ENCODE assay signal across 11 cellular contexts in the genomic region with DNA sequence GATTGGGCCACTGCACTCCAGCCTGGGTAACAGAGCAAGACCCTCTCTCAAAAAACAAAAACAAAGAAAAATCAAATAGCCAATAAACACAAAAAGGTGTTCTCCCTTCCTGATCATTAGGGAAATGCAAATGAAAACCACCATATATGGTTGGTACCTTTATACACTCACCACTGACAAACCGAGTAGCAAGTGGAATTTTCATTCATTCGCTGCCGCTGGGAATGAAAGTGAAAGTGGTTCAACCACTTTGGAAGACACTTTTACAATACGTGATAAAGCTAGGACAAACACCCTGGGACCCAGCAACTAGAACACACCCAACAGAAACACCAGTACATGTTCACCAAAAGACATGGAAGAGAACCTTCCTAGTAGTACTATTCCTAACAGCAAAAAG. TPM values are rescaled to one million over a fixed set of nuclear protein-coding genes. Genes with fewer than 3 reads are reported as not detected.
DNase-seq lines count a peak whose midpoint lies in the region; ATAC-seq, FAIRE-seq and TF ChIP-seq lines count a peak whose summit lies in the region.
"Had no signal": no experiment of that assay in that cellular context is flagged by ENCODE, and none has a peak within 500 bp of the region (broad histone marks: within the 10 kb centered on the region; RNA-seq: fewer than 3 reads in every experiment).

No MANE protein-coding gene starts in this region.

- H3K27ac ChIP-seq in SU-DHL-6 (ENCODE audit: low read depth, low read length) = no peak overlapping the region
- H3K27ac ChIP-seq in keratinocyte (ENCODE audit: control insufficient read depth, insufficient read depth, low read length) = peak overlapping the region; percentile 52
- H3K27ac ChIP-seq in tibial artery = no peak overlapping the region

- H3K9me3 Mint-ChIP-seq in CD14-positive monocyte = peaks cover 0 to under 1% (median 0%) of the 10 kb centered on the region in 7 donors
- H3K9me3 Mint-ChIP-seq in osteocyte (ENCODE audit: unreplicated experiment) = no peaks in the 10 kb centered on the region

- H3K9me2 ChIP-seq in SU-DHL-6 (replicated peaks; ENCODE audit: insufficient read depth, low read length) = no peaks in the 10 kb centered on the region

- no peaks in the 10 kb centered on the region for H3F3A ChIP-seq in SU-DHL-6 (ENCODE audit: insufficient read depth)

- TF ChIP-seq CTCF in CD14-positive monocyte (IDR thresholded peaks at IDR 0.05) = no peak
- TF ChIP-seq CTCF in SU-DHL-6 (IDR thresholded peaks at IDR 0.05; ENCODE audit: insufficient read depth, low read length, poor library complexity, severe bottlenecking) = no peak
- TF ChIP-seq CTCF in keratinocyte (optimal IDR thresholded peaks at IDR 0.05 in 1 of 3, IDR thresholded peaks at IDR 0.05 in 1 of 3, conservative IDR thresholded peaks at IDR 0.05 in 1 of 3; ENCODE audit: extremely low read depth in 1 of 3, insufficient read depth in 2 of 3, low read length in 3 of 3) = no peak
- TF ChIP-seq CTCF in osteocyte (IDR thresholded peaks at IDR 0.05) = no peak
- TF ChIP-seq CTCF in tibial artery (IDR thresholded peaks at IDR 0.05) = no peak

- H3K4me2 ChIP-seq in SU-DHL-6 (ENCODE audit: low read depth, low read length, poor library complexity, severe bottlenecking) (peak overlapping the region; percentile 12), keratinocyte (ENCODE audit: control insufficient read depth, extremely low read depth, insufficient read depth, low read depth, low read length) (peak overlapping the region; percentile 96)

- H3K27ac Mint-ChIP-seq in CD14-positive monocyte (no peak overlapping the region), osteocyte (ENCODE audit: unreplicated experiment) (no peak overlapping the region)

- H2AFZ ChIP-seq in SU-DHL-6 (ENCODE audit: low read depth, low read length, severe bottlenecking) (no peak overlapping the region), keratinocyte (ENCODE audit: control insufficient read depth, low read length) (peak overlapping the region; percentile 93)

- peaks cover 39% of the 10 kb centered on the region for H3K4me1 ChIP-seq in keratinocyte (ENCODE audit: control insufficient read depth, extremely low read depth, insufficient read depth, low read length)
- no peaks in the 10 kb centered on the region for H3K4me1 ChIP-seq in tibial artery

- dilution Hi-C loops in keratinocyte (cut with MboI; ENCODE audit: extremely low pct_ligation_motif_present, low sequenced_read_pairs) = no loop called here

- H3K36me3 ChIP-seq in SU-DHL-6 (ENCODE audit: low read length) (no peaks in the 10 kb centered on the region), keratinocyte (ENCODE audit: control insufficient read depth in 2 of 2, extremely low read depth in 1 of 2, insufficient read depth in 2 of 2, low read length in 2 of 2) (no peaks in the 10 kb centered on the region), tibial artery (peaks cover 9 to 75% (median 22%) of the 10 kb centered on the region in 3 donors)

- H3K27me3 ChIP-seq in SU-DHL-6 (ENCODE audit: low read length) (no peaks in the 10 kb centered on the region), keratinocyte (ENCODE audit: control insufficient read depth, extremely low read depth, insufficient read depth, low read length) (no peaks in the 10 kb centered on the region), tibial artery (no peaks in the 10 kb centered on the region)

- H3K4me3 ChIP-seq in SU-DHL-6 (ENCODE audit: insufficient read depth, low read length, poor library complexity, severe bottlenecking) = no peak overlapping the region
- peak overlapping the region; percentile 13 to 73 (median 62) for H3K4me3 ChIP-seq in keratinocyte (ENCODE audit: control insufficient read depth in 2 of 3, extremely low read depth in 1 of 3, insufficient read depth in 2 of 3, low read depth in 1 of 3, low read length in 3 of 3)
- no peak overlapping the region for H3K4me3 ChIP-seq in tibial artery

- peak overlapping the region; percentile 40 to 76 for H3K4me3 Mint-ChIP-seq in CD14-positive monocyte
- H3K4me3 Mint-ChIP-seq in osteocyte (ENCODE audit: unreplicated experiment) = no peak overlapping the region

- H3K36me3 Mint-ChIP-seq in CD14-positive monocyte = no peaks in the 10 kb centered on the region
- H3K36me3 Mint-ChIP-seq in osteocyte (ENCODE audit: unreplicated experiment) = no peaks in the 10 kb centered on the region

- intact Hi-C loops in CD14-positive monocyte (cut with micrococcal nuclease) = no loop called here
- intact Hi-C loops in tibial artery (cut with DNase I; ENCODE audit: low total_unique reads) = no loop called here

- no peaks in the 10 kb centered on the region for H3K79me2 ChIP-seq in SU-DHL-6 (ENCODE audit: insufficient read depth, low read length)
- H3K79me2 ChIP-seq in keratinocyte (ENCODE audit: control insufficient read depth, insufficient read depth, low read length) = no peaks in the 10 kb centered on the region

- no peaks in the 10 kb centered on the region for H3K9me3 ChIP-seq in SU-DHL-6 (ENCODE audit: insufficient read depth, low read length)
- H3K9me3 ChIP-seq in keratinocyte (ENCODE audit: control insufficient read depth, low read depth, low read length) = no peaks in the 10 kb centered on the region
- H3K9me3 ChIP-seq in tibial artery = no peaks in the 10 kb centered on the region

- no peak for DNase-seq in CD14-positive monocyte (ENCODE audit: low spot score)
- DNase-seq in GM18507 (ENCODE audit: extremely low spot score, insufficient read length, low read depth) = no peak
- no peak for DNase-seq in keratinocyte (ENCODE audit: low read depth, low spot score)
- DNase-seq in osteocyte (ENCODE audit: extremely low spot score, unreplicated experiment) = no peak
- no peak for DNase-seq in tibial artery
- DNase-seq in mesenteric fat pad (ENCODE audit: low spot score) = no peak
- DNase-seq: activated effector memory CD4-positive, alpha-beta T cell treated with anti-CD3 and anti-CD28 coated beads, Interleukin-2, amount 50 U/mL, for 16 hours; H7; stimulated activated CD4-positive, alpha-beta T cell treated with anti-CD3 and anti-CD28 coated beads, Interleukin-4, amount 100 ng/mL, for 24 hours had no signal

- no peaks in the 10 kb centered on the region for H3K9me1 ChIP-seq in keratinocyte (ENCODE audit: control insufficient read depth, extremely low read depth, insufficient read depth, low read length)

- H3K27me3 Mint-ChIP-seq in CD14-positive monocyte (ENCODE audit: low read depth in 3 of 3) = peaks cover 0 to 5% (median 0%) of the 10 kb centered on the region in 3 donors
- H3K27me3 Mint-ChIP-seq in osteocyte (ENCODE audit: unreplicated experiment) = peaks cover 11% of the 10 kb centered on the region

- H3K4me1 Mint-ChIP-seq in CD14-positive monocyte = peaks cover 4% of the 10 kb centered on the region
- no peaks in the 10 kb centered on the region for H3K4me1 Mint-ChIP-seq in osteocyte (ENCODE audit: unreplicated experiment)

- no peak overlapping the region for H3K9ac ChIP-seq in SU-DHL-6 (ENCODE audit: low read length)
- peak overlapping the region; percentile 45 for H3K9ac ChIP-seq in keratinocyte (ENCODE audit: control insufficient read depth, extremely low read depth, insufficient read depth, low read length)

- H4K20me1 ChIP-seq in SU-DHL-6 (ENCODE audit: low read depth, low read length) = no peaks in the 10 kb centered on the region
- no peaks in the 10 kb centered on the region for H4K20me1 ChIP-seq in keratinocyte (ENCODE audit: control insufficient read depth, extremely low read depth, insufficient read depth, low read length)

- ATAC-seq in GM21367 (IDR thresholded peaks at IDR 0.05; ENCODE audit: unreplicated experiment) = no peak

- peak; percentile 71 for FAIRE-seq in GM18507 (lab: Jason Lieb, UNC)
- peak; percentile 89 for FAIRE-seq in keratinocyte (lab: Jason Lieb, UNC)

RNA-seq across cellular contexts. Expression of gene GRIK5, which starts 21.0 kb away (rescaled TPM):
- polyA plus RNA-seq in CD14-positive monocyte (under 1 TPM in 1 of 2 donors, not detected in 1; 0.12 TPM), keratinocyte (0.06 to 0.44 TPM (median 0.17 TPM) in 3 replicates)
- polyA plus RNA-seq in keratinocyte (2011; ENCODE audit: low read depth) = not detected
- 0.02 and 0.19 TPM in 2 replicates for polyA plus RNA-seq in keratinocyte (2011; cell fraction: cytosol; rRNA removed)
- 0.64 and 0.84 TPM in 2 replicates for polyA plus RNA-seq in keratinocyte (2011; cell fraction: nucleus; rRNA removed)
- polyA plus RNA-seq in keratinocyte (2012; ENCODE audit: low replicate concordance) = 0.06 and 0.55 TPM in 2 replicates
- 0.03 to 0.10 TPM in 2 of 3 replicates, not detected in the other for polyA minus RNA-seq in keratinocyte
- polyA minus RNA-seq in keratinocyte (2011; cell fraction: cytosol; rRNA and poly(A)+ RNA removed) = not detected
- 0.23 and 0.32 TPM in 2 replicates for polyA minus RNA-seq in keratinocyte (2011; cell fraction: nucleus; rRNA and poly(A)+ RNA removed)
- total RNA-seq in osteocyte (0.38 and 0.55 TPM in 2 replicates), mesenteric fat pad (0.80 TPM)

RNA-seq across cellular contexts. Expression of gene ZNF574, which starts 27.0 kb away (rescaled TPM):
- 1 to 10 TPM; 3.3 to 4.9 TPM for polyA plus RNA-seq in CD14-positive monocyte
- 6.8 to 14.7 TPM (median 13.1 TPM) in 3 replicates for polyA plus RNA-seq in keratinocyte
- polyA plus RNA-seq in keratinocyte (2011; ENCODE audit: low read depth) = 3.3 TPM
- polyA plus RNA-seq in keratinocyte (2011; cell fraction: cytosol; rRNA removed) = 6.3 and 11.4 TPM in 2 replicates
- polyA plus RNA-seq in keratinocyte (2011; cell fraction: nucleus; rRNA removed) = 12.9 and 21.1 TPM in 2 replicates
- 10.4 and 16.0 TPM in 2 replicates for polyA plus RNA-seq in keratinocyte (2012; ENCODE audit: low replicate concordance)
- polyA minus RNA-seq in keratinocyte = 22.3 to 69.2 TPM (median 36.5 TPM) in 3 replicates
- 48.3 TPM for polyA minus RNA-seq in keratinocyte (2011; cell fraction: cytosol; rRNA and poly(A)+ RNA removed)
- 34.5 and 36.4 TPM in 2 replicates for polyA minus RNA-seq in keratinocyte (2011; cell fraction: nucleus; rRNA and poly(A)+ RNA removed)
- 15.2 and 15.5 TPM in 2 replicates for total RNA-seq in osteocyte
- 8.9 TPM for total RNA-seq in mesenteric fat pad

RNA-seq across cellular contexts. Expression of gene ATP1A3, which starts 55.0 kb away (rescaled TPM):
- polyA plus RNA-seq in CD14-positive monocyte = under 1 TPM in 1 of 2 donors, not detected in 1; 0.10 TPM
- 0.05 to 0.09 TPM in 2 of 3 replicates, not detected in the other for polyA plus RNA-seq in keratinocyte
- not detected for polyA plus RNA-seq in keratinocyte (2011; ENCODE audit: low read depth)
- 0.04 TPM in 1 of 2 replicates, not detected in the other for polyA plus RNA-seq in keratinocyte (2011; cell fraction: cytosol; rRNA removed)
- polyA plus RNA-seq in keratinocyte (2011; cell fraction: nucleus; rRNA removed) = 0.19 and 0.23 TPM in 2 replicates
- 0.20 and 0.21 TPM in 2 replicates for polyA plus RNA-seq in keratinocyte (2012; ENCODE audit: low replicate concordance)
- polyA minus RNA-seq in keratinocyte = 0.13 to 0.30 TPM in 2 of 3 replicates, not detected in the other
- polyA minus RNA-seq in keratinocyte (2011; cell fraction: cytosol; rRNA and poly(A)+ RNA removed) = not detected
- polyA minus RNA-seq in keratinocyte (2011; cell fraction: nucleus; rRNA and poly(A)+ RNA removed) = 0.21 and 0.31 TPM in 2 replicates
- not detected in 2 replicates for total RNA-seq in osteocyte
- not detected for total RNA-seq in mesenteric fat pad

Comparison
In these comparisons a context has a peak if more than half of its experiments do, and no peak if none do; other contexts are left out.
1. H3K4me3 ChIP-seq: peak in keratinocyte (3 of 3); none in SU-DHL-6 (single experiment) and tibial artery (0 of 2).